Comparison of ENCODE assay signal across 1 cellular context in the genomic region with DNA sequence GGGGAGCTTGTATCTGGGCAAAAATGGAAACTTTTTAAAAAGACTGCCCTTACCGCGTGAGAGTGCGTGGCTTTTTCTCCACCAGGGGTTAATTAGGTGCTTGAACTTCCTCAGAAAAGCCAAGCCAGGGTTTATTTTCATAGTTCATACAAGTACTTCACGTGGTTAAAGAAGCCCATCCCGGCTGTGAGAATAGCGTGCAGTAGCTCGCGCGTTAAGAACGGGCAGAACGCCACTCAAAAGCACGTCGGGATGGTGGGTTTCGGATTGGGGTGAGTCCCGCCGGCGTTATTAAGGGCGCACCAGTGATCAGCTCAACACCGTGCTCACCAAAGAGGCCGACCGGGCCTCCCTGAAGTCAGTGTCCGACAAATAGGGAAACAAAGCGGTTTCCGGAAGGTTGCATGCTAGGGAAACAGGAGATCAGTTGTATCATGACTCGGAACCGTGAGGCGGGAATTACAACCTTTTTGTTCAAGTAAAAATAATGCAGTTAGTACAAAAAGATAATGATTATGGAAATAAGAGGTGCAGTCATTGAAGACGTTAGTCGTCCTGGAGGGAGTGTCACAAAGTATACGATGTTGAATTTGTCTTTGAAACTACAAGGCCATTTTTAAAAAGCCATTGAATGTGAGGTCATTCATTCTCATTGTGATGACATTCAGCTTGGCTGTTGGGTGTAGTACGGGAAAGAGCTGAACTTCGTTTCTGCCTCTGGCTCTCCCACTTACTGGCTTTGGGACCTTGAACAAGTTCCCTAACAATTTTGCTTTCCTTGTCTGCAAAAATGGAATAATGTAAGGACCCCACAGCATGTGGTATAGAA.
TF ChIP-seq lines count a peak whose summit lies in the region.

No MANE protein-coding gene starts in this region.

TF ChIP-seq in HepG2, 621 proteins besides CTCF, POLR2A, EP300 and RAD21 (continued from another document and continues in another):
- TF ChIP-seq, protein P1, sequence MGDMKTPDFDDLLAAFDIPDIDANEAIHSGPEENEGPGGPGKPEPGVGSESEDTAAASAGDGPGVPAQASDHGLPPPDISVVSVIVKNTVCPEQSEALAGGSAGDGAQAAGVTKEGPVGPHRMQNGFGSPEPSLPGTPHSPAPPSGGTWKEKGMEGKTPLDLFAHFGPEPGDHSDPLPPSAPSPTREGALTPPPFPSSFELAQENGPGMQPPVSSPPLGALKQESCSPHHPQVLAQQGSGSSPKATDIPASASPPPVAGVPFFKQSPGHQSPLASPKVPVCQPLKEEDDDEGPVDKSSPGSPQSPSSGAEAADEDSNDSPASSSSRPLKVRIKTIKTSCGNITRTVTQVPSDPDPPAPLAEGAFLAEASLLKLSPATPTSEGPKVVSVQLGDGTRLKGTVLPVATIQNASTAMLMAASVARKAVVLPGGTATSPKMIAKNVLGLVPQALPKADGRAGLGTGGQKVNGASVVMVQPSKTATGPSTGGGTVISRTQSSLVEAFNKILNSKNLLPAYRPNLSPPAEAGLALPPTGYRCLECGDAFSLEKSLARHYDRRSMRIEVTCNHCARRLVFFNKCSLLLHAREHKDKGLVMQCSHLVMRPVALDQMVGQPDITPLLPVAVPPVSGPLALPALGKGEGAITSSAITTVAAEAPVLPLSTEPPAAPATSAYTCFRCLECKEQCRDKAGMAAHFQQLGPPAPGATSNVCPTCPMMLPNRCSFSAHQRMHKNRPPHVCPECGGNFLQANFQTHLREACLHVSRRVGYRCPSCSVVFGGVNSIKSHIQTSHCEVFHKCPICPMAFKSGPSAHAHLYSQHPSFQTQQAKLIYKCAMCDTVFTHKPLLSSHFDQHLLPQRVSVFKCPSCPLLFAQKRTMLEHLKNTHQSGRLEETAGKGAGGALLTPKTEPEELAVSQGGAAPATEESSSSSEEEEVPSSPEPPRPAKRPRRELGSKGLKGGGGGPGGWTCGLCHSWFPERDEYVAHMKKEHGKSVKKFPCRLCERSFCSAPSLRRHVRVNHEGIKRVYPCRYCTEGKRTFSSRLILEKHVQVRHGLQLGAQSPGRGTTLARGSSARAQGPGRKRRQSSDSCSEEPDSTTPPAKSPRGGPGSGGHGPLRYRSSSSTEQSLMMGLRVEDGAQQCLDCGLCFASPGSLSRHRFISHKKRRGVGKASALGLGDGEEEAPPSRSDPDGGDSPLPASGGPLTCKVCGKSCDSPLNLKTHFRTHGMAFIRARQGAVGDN (CRISPR knock-in tag; IDR thresholded peaks at IDR 0.05) = peak; percentile 4
- TF ChIP-seq NR2F2 (IDR thresholded peaks at IDR 0.05; ENCODE audit: borderline replicate concordance, low read depth) (no peak), ZNF263 (CRISPR knock-in tag; IDR thresholded peaks at IDR 0.05) (peak; percentile 82), STAG1 (CRISPR knock-in tag; IDR thresholded peaks at IDR 0.05) (peak; percentile 17; the same call in 1 of the 2 replicates), RORA (CRISPR knock-in tag; IDR thresholded peaks at IDR 0.05) (no peak), GTF2F1 (IDR thresholded peaks at IDR 0.05; ENCODE audit: low read length) (no peak), ZNF558 (CRISPR knock-in tag; IDR thresholded peaks at IDR 0.05; ENCODE audit: borderline replicate concordance) (peak; percentile 48; the same call in 1 of the 2 replicates), SMAD3 (CRISPR knock-in tag; IDR thresholded peaks at IDR 0.05) (0 out of 2 replicates have a peak, but pooled peaks have one; percentile 5), ZNF124 (CRISPR knock-in tag; IDR thresholded peaks at IDR 0.05) (0 out of 2 replicates have a peak, but pooled peaks have one; percentile 22), U2AF1 (optimal IDR thresholded peaks at IDR 0.05; ENCODE audit: low read depth, low read length) (peak; percentile 63), CAMTA2 (CRISPR knock-in tag; IDR thresholded peaks at IDR 0.05; ENCODE audit: borderline replicate concordance) (no peak), CHCHD3 (CRISPR knock-in tag; IDR thresholded peaks at IDR 0.05) (no peak), MAZ (IDR thresholded peaks at IDR 0.05; ENCODE audit: borderline replicate concordance, low read depth, low read length) (no peak), MAZ (CRISPR knock-in tag; IDR thresholded peaks at IDR 0.05; ENCODE audit: low read depth) (no peak; the same call in 1 of the 2 replicates), ZNF329 (CRISPR knock-in tag; IDR thresholded peaks at IDR 0.05; ENCODE audit: low read depth) (no peak), HDAC2 (CRISPR knock-in tag; IDR thresholded peaks at IDR 0.05) (no peak), YEATS4 (CRISPR knock-in tag; IDR thresholded peaks at IDR 0.05; ENCODE audit: borderline replicate concordance) (no peak; the same call in 1 of the 2 replicates), KAT7 (CRISPR knock-in tag; IDR thresholded peaks at IDR 0.05; ENCODE audit: borderline replicate concordance) (0 out of 2 replicates have a peak, but pooled peaks have one; percentile 18), ZNF335 (CRISPR knock-in tag; IDR thresholded peaks at IDR 0.05) (no peak), ZBTB21 (CRISPR knock-in tag; IDR thresholded peaks at IDR 0.05) (peak; percentile 84; the same call in 1 of the 2 replicates), SAFB2 (CRISPR knock-in tag; IDR thresholded peaks at IDR 0.05; ENCODE audit: borderline replicate concordance, low read depth) (no peak), ARNTL (CRISPR knock-in tag; IDR thresholded peaks at IDR 0.05) (peak; percentile 36; the same call in 1 of the 2 replicates), HCFC1 (IDR thresholded peaks at IDR 0.05; ENCODE audit: low read depth, low read length) (0 out of 2 replicates have a peak, but pooled peaks have one; percentile 9), ZNF136 (CRISPR knock-in tag; IDR thresholded peaks at IDR 0.05; ENCODE audit: low read depth) (no peak), HDAC1 (CRISPR knock-in tag; IDR thresholded peaks at IDR 0.05) (peak; percentile 67), KMT2A (CRISPR knock-in tag; IDR thresholded peaks at IDR 0.05) (no peak; the same call in 1 of the 2 replicates), HOXA9 (CRISPR knock-in tag; IDR thresholded peaks at IDR 0.05; ENCODE audit: borderline replicate concordance) (no peak), TBX2 (CRISPR knock-in tag; IDR thresholded peaks at IDR 0.05; ENCODE audit: borderline replicate concordance) (0 out of 2 replicates have a peak, but pooled peaks have one; percentile 29), ZBTB20 (CRISPR knock-in tag; IDR thresholded peaks at IDR 0.05; ENCODE audit: borderline replicate concordance, low read depth) (peak; percentile 62; the same call in 1 of the 2 replicates), NR1H2 (CRISPR knock-in tag; IDR thresholded peaks at IDR 0.05; ENCODE audit: borderline replicate concordance, low read depth) (no peak), JUN (CRISPR knock-in tag; IDR thresholded peaks at IDR 0.05) (peak; percentile 48; the same call in 1 of the 2 replicates)
- TF ChIP-seq, protein P2, sequence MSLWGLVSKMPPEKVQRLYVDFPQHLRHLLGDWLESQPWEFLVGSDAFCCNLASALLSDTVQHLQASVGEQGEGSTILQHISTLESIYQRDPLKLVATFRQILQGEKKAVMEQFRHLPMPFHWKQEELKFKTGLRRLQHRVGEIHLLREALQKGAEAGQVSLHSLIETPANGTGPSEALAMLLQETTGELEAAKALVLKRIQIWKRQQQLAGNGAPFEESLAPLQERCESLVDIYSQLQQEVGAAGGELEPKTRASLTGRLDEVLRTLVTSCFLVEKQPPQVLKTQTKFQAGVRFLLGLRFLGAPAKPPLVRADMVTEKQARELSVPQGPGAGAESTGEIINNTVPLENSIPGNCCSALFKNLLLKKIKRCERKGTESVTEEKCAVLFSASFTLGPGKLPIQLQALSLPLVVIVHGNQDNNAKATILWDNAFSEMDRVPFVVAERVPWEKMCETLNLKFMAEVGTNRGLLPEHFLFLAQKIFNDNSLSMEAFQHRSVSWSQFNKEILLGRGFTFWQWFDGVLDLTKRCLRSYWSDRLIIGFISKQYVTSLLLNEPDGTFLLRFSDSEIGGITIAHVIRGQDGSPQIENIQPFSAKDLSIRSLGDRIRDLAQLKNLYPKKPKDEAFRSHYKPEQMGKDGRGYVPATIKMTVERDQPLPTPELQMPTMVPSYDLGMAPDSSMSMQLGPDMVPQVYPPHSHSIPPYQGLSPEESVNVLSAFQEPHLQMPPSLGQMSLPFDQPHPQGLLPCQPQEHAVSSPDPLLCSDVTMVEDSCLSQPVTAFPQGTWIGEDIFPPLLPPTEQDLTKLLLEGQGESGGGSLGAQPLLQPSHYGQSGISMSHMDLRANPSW (CRISPR knock-in tag; IDR thresholded peaks at IDR 0.05; ENCODE audit: borderline replicate concordance) = no peak
- TF ChIP-seq, protein P3, sequence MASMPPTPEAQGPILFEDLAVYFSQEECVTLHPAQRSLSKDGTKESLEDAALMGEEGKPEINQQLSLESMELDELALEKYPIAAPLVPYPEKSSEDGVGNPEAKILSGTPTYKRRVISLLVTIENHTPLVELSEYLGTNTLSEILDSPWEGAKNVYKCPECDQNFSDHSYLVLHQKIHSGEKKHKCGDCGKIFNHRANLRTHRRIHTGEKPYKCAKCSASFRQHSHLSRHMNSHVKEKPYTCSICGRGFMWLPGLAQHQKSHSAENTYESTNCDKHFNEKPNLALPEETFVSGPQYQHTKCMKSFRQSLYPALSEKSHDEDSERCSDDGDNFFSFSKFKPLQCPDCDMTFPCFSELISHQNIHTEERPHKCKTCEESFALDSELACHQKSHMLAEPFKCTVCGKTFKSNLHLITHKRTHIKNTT (CRISPR knock-in tag; IDR thresholded peaks at IDR 0.05) = no peak
- TF ChIP-seq, protein P4, sequence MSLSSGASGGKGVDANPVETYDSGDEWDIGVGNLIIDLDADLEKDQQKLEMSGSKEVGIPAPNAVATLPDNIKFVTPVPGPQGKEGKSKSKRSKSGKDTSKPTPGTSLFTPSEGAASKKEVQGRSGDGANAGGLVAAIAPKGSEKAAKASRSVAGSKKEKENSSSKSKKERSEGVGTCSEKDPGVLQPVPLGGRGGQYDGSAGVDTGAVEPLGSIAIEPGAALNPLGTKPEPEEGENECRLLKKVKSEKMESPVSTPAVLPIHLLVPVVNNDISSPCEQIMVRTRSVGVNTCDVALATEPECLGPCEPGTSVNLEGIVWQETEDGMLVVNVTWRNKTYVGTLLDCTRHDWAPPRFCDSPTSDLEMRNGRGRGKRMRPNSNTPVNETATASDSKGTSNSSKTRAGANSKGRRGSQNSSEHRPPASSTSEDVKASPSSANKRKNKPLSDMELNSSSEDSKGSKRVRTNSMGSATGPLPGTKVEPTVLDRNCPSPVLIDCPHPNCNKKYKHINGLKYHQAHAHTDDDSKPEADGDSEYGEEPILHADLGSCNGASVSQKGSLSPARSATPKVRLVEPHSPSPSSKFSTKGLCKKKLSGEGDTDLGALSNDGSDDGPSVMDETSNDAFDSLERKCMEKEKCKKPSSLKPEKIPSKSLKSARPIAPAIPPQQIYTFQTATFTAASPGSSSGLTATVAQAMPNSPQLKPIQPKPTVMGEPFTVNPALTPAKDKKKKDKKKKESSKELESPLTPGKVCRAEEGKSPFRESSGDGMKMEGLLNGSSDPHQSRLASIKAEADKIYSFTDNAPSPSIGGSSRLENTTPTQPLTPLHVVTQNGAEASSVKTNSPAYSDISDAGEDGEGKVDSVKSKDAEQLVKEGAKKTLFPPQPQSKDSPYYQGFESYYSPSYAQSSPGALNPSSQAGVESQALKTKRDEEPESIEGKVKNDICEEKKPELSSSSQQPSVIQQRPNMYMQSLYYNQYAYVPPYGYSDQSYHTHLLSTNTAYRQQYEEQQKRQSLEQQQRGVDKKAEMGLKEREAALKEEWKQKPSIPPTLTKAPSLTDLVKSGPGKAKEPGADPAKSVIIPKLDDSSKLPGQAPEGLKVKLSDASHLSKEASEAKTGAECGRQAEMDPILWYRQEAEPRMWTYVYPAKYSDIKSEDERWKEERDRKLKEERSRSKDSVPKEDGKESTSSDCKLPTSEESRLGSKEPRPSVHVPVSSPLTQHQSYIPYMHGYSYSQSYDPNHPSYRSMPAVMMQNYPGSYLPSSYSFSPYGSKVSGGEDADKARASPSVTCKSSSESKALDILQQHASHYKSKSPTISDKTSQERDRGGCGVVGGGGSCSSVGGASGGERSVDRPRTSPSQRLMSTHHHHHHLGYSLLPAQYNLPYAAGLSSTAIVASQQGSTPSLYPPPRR (CRISPR knock-in tag; IDR thresholded peaks at IDR 0.05; ENCODE audit: borderline replicate concordance) = no peak
- TF ChIP-seq, protein P5, sequence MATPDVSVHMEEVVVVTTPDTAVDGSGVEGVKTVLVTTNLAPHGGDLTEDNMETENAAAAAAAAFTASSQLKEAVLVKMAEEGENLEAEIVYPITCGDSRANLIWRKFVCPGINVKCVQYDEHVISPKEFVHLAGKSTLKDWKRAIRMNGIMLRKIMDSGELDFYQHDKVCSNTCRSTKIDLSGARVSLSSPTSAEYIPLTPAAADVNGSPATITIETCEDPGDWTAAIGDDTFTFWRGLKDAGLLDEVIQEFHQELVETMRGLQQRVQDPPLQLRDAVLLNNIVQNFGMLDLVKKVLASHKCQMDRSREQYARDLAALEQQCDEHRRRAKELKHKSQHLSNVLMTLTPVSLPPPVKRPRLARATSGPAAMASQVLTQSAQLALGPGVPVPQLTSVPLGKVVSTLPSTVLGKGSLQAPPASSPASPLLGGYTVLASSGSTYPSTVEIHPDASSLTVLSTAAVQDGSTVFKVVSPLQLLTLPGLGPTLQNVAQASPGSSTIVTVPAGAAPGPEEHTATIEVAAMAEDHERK (CRISPR knock-in tag; IDR thresholded peaks at IDR 0.05; ENCODE audit: low read depth) = no peak
- TF ChIP-seq, protein P6, sequence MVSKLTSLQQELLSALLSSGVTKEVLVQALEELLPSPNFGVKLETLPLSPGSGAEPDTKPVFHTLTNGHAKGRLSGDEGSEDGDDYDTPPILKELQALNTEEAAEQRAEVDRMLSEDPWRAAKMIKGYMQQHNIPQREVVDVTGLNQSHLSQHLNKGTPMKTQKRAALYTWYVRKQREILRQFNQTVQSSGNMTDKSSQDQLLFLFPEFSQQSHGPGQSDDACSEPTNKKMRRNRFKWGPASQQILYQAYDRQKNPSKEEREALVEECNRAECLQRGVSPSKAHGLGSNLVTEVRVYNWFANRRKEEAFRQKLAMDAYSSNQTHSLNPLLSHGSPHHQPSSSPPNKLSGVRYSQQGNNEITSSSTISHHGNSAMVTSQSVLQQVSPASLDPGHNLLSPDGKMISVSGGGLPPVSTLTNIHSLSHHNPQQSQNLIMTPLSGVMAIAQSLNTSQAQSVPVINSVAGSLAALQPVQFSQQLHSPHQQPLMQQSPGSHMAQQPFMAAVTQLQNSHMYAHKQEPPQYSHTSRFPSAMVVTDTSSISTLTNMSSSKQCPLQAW (CRISPR knock-in tag; IDR thresholded peaks at IDR 0.05) = peak; percentile 66; the same call in 1 of the 2 replicates
- TF ChIP-seq, protein P7, sequence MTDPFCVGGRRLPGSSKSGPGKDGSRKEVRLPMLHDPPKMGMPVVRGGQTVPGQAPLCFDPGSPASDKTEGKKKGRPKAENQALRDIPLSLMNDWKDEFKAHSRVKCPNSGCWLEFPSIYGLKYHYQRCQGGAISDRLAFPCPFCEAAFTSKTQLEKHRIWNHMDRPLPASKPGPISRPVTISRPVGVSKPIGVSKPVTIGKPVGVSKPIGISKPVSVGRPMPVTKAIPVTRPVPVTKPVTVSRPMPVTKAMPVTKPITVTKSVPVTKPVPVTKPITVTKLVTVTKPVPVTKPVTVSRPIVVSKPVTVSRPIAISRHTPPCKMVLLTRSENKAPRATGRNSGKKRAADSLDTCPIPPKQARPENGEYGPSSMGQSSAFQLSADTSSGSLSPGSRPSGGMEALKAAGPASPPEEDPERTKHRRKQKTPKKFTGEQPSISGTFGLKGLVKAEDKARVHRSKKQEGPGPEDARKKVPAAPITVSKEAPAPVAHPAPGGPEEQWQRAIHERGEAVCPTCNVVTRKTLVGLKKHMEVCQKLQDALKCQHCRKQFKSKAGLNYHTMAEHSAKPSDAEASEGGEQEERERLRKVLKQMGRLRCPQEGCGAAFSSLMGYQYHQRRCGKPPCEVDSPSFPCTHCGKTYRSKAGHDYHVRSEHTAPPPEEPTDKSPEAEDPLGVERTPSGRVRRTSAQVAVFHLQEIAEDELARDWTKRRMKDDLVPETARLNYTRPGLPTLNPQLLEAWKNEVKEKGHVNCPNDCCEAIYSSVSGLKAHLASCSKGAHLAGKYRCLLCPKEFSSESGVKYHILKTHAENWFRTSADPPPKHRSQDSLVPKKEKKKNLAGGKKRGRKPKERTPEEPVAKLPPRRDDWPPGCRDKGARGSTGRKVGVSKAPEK (CRISPR knock-in tag; IDR thresholded peaks at IDR 0.05; ENCODE audit: borderline replicate concordance) = 0 out of 2 replicates have a peak, but pooled peaks have one; percentile 67
